8 cellular contexts compared by ENCODE assay signal in the genomic region with DNA sequence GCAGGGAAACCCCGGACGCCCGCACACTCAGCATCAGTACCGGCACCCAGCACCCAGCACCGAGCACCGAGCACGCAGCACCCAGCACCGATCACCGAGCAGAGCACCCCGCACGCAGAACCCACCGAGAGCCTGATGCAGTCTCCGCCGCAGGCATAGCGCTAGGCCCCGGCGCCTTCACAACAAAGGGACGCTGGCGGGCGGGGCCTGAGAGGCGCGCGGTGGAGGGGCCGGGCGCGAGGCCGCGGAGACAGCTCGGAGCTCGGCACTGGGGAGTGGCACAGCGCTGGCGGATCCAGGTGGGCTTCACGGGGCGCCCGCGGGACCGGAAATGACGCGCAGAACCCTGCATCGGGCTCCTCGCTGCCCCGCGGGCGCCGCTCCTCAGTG. TPM values are rescaled to one million over a fixed set of nuclear protein-coding genes. Genes with fewer than 3 reads are reported as not detected.
DNase-seq lines count a peak whose midpoint lies in the region; TF ChIP-seq lines count a peak whose summit lies in the region.
"Not testable (repeated sequence)": the region's sequence is repeated elsewhere in the genome, so short reads cannot be mapped to it uniquely, and the experiment has no call there.

No MANE protein-coding gene starts in this region.

- peaks cover 0 to 13% (median 2%) of the 10 kb centered on the region in 3 donors for H3K36me3 Mint-ChIP-seq in CD8-positive, alpha-beta memory T cell
- H3K36me3 Mint-ChIP-seq in activated T-helper 1 cell treated with anti-CD3 and anti-CD28 coated beads, Interleukin-12 subunit alpha, Interleukin-12 subunit beta, Interleukin-2, Interleukin-4 antibody, amounts not matched to agents 30 ng/mL and 10 ng/mL and 1 ng/mL, durations not matched to agents 14 hours and 24 hours and 36 hours (ENCODE audit: low read depth), result not testable (repeated sequence)

- peak overlapping the region in 6 of 8 donors; percentile 46 to 93 (median 82) for H3K27ac Mint-ChIP-seq in CD8-positive, alpha-beta memory T cell
- not testable (repeated sequence) for H3K27ac Mint-ChIP-seq in activated T-helper 1 cell treated with anti-CD3 and anti-CD28 coated beads, Interleukin-12 subunit alpha, Interleukin-12 subunit beta, Interleukin-2, Interleukin-4 antibody, amounts not matched to agents 30 ng/mL and 10 ng/mL and 1 ng/mL, durations not matched to agents 14 hours and 24 hours and 36 hours

- H3K9me3 Mint-ChIP-seq in CD8-positive, alpha-beta memory T cell; activated T-helper 1 cell treated with anti-CD3 and anti-CD28 coated beads, Interleukin-12 subunit alpha, Interleukin-12 subunit beta, Interleukin-2, Interleukin-4 antibody, amounts not matched to agents 30 ng/mL and 10 ng/mL and 1 ng/mL, durations not matched to agents 14 hours and 24 hours and 36 hours: not testable (repeated sequence)

- intact Hi-C loops in activated T-helper 1 cell treated with anti-CD3 and anti-CD28 coated beads, Interleukin-12 subunit alpha, Interleukin-12 subunit beta, Interleukin-2, Interleukin-4 antibody, amounts not matched to agents 30 ng/mL and 10 ng/mL and 1 ng/mL, durations not matched to agents 14 hours and 24 hours and 36 hours (cut with micrococcal nuclease), result loop anchor here (5.0 kb wide), 1 partner anchor 55 kb away; no protein-coding TSS in a partner anchor
- intact Hi-C loops in esophagus squamous epithelium (cut with DNase I), result not testable (repeated sequence)

- H3K27me3 Mint-ChIP-seq in CD8-positive, alpha-beta memory T cell; activated T-helper 1 cell treated with anti-CD3 and anti-CD28 coated beads, Interleukin-12 subunit alpha, Interleukin-12 subunit beta, Interleukin-2, Interleukin-4 antibody, amounts not matched to agents 30 ng/mL and 10 ng/mL and 1 ng/mL, durations not matched to agents 14 hours and 24 hours and 36 hours (ENCODE audit: insufficient read depth): not testable (repeated sequence)

- peak in 3 of 5 donors; percentile 63 to 87 (median 73) for DNase-seq in CD8-positive, alpha-beta memory T cell
- DNase-seq in GOT3 (lab: John Stamatoyannopoulos, UW) (peak; percentile 85), MG63 (peak; percentile 81), mucosa of gallbladder (ENCODE audit: low spot score) (peak; percentile 71)
- peak; percentile 76 for DNase-seq in activated T-helper 1 cell treated with anti-CD3 and anti-CD28 coated beads, Interleukin-12 subunit alpha, Interleukin-12 subunit beta, Interleukin-2, Interleukin-4 antibody, amounts not matched to agents 30 ng/mL and 10 ng/mL and 1 ng/mL, durations not matched to agents 14 hours and 24 hours and 36 hours (ENCODE audit: low spot score)
- not testable (repeated sequence) for DNase-seq in esophagus squamous epithelium (lab: John Stamatoyannopoulos, UW)
- peak; percentile 47 for DNase-seq in stimulated activated CD8-positive, alpha-beta memory T cell treated with anti-CD3 and anti-CD28 coated beads, Interleukin-12 subunit alpha, Interleukin-12 subunit beta, amount 100 ng/mL, for 24 hours (ENCODE audit: extremely low read depth)

- CTCF ChIA-PET in CD8-positive, alpha-beta memory T cell (lab: Charles Lee), result not testable (repeated sequence)

- 0% methylated on average over 1 of the region's 45 CpGs; no CpG with 5 or more reads in 1 of the 2 donors for WGBS in esophagus squamous epithelium, 2 donors

- not testable (repeated sequence) for TF ChIP-seq CTCF in esophagus squamous epithelium (IDR thresholded peaks at IDR 0.05)

- H3K9me3 ChIP-seq in CD8-positive, alpha-beta memory T cell (ENCODE audit: low read length); MG63; esophagus squamous epithelium: not testable (repeated sequence)

- peak overlapping the region; percentile 34 for H3K4me3 ChIP-seq in CD8-positive, alpha-beta memory T cell (ENCODE audit: low read length)
- H3K4me3 ChIP-seq in MG63, result peak overlapping the region; percentile 70
- H3K4me3 ChIP-seq in esophagus squamous epithelium, result peak overlapping the region; percentile 50 to 69 (median 62)

- POLR2A ChIA-PET in CD8-positive, alpha-beta memory T cell (lab: Charles Lee), result interaction anchor here (0.6 kb wide), 2 partner anchors 54 to 85 kb away, joined by 4 read pairs; no protein-coding TSS in a partner anchor

- not testable (repeated sequence) for H3K27me3 ChIP-seq in CD8-positive, alpha-beta memory T cell (ENCODE audit: insufficient read depth, low read length, poor library complexity, severe bottlenecking); MG63; esophagus squamous epithelium

- peak overlapping the region; percentile 41 to 92 (median 79) for H3K4me3 Mint-ChIP-seq in CD8-positive, alpha-beta memory T cell
- peak overlapping the region; percentile 81 for H3K4me3 Mint-ChIP-seq in activated T-helper 1 cell treated with anti-CD3 and anti-CD28 coated beads, Interleukin-12 subunit alpha, Interleukin-12 subunit beta, Interleukin-2, Interleukin-4 antibody, amounts not matched to agents 30 ng/mL and 10 ng/mL and 1 ng/mL, durations not matched to agents 14 hours and 24 hours and 36 hours

- H3K4me1 ChIP-seq in CD8-positive, alpha-beta memory T cell (ENCODE audit: insufficient read depth, low read length), result not testable (repeated sequence)
- H3K4me1 ChIP-seq in esophagus squamous epithelium, result peaks cover 0 to 31% (median 0%) of the 10 kb centered on the region in 3 donors

- peak overlapping the region; percentile 74 for H3K27ac ChIP-seq in CD8-positive, alpha-beta memory T cell (ENCODE audit: low read depth, low read length)
- peak overlapping the region; percentile 85 to 96 (median 90) for H3K27ac ChIP-seq in esophagus squamous epithelium

- H3K4me1 Mint-ChIP-seq in CD8-positive, alpha-beta memory T cell, result peaks cover 15 to 19% (median 17%) of the 10 kb centered on the region in 3 donors
- H3K4me1 Mint-ChIP-seq in activated T-helper 1 cell treated with anti-CD3 and anti-CD28 coated beads, Interleukin-12 subunit alpha, Interleukin-12 subunit beta, Interleukin-2, Interleukin-4 antibody, amounts not matched to agents 30 ng/mL and 10 ng/mL and 1 ng/mL, durations not matched to agents 14 hours and 24 hours and 36 hours (ENCODE audit: low read depth), result not testable (repeated sequence)

- peak; percentile 48 for TF ChIP-seq POLR2A in Raji (IDR thresholded peaks at IDR 0.05; ENCODE audit: insufficient read depth, low read depth, low read length)
- TF ChIP-seq POLR2A in esophagus squamous epithelium (IDR thresholded peaks at IDR 0.05), result not testable (repeated sequence)

- H3K36me3 ChIP-seq in CD8-positive, alpha-beta memory T cell (ENCODE audit: insufficient read depth, low read length); MG63; esophagus squamous epithelium: not testable (repeated sequence)

RNA-seq across cellular contexts. Expression of a gene that starts 0.3 kb away (rescaled TPM):
- total RNA-seq in CD8-positive, alpha-beta memory T cell, result 10 to 100 TPM; 29.7 to 29.9 TPM
- polyA plus RNA-seq in CD8-positive, alpha-beta memory T cell, result 47.5 TPM
- total RNA-seq in MG63 (2014; rRNA removed; shearing (Covaris generic); ENCODE audit: low replicate concordance), result 14.2 and 21.7 TPM in 2 replicates
- 40.8 and 41.1 TPM in 2 replicates for total RNA-seq in activated T-helper 1 cell treated with anti-CD3 and anti-CD28 coated beads, Interleukin-12 subunit alpha, Interleukin-12 subunit beta, Interleukin-2, Interleukin-4 antibody, amounts not matched to agents 30 ng/mL and 10 ng/mL and 1 ng/mL, durations not matched to agents 14 hours and 24 hours and 36 hours
- 10 to 100 TPM; 13.2 to 34.3 (median 25.7) TPM for total RNA-seq in esophagus squamous epithelium
- total RNA-seq in mucosa of gallbladder, result 108 TPM

RNA-seq across cellular contexts. Expression of a gene that starts 31.8 kb away (rescaled TPM):
- total RNA-seq in CD8-positive, alpha-beta memory T cell, result 10 to 100 TPM; 68.8 to 70.7 TPM
- 18.4 TPM for polyA plus RNA-seq in CD8-positive, alpha-beta memory T cell
- 9.6 and 11.1 TPM in 2 replicates for total RNA-seq in MG63 (2014; rRNA removed; shearing (Covaris generic); ENCODE audit: low replicate concordance)
- 74.4 and 81.7 TPM in 2 replicates for total RNA-seq in activated T-helper 1 cell treated with anti-CD3 and anti-CD28 coated beads, Interleukin-12 subunit alpha, Interleukin-12 subunit beta, Interleukin-2, Interleukin-4 antibody, amounts not matched to agents 30 ng/mL and 10 ng/mL and 1 ng/mL, durations not matched to agents 14 hours and 24 hours and 36 hours
- total RNA-seq in esophagus squamous epithelium (10 to 100 TPM; 12.7 to 32.2 (median 22.4) TPM), mucosa of gallbladder (31.5 TPM)

RNA-seq across cellular contexts. Expression of a gene that starts 33.5 kb away (rescaled TPM):
- total RNA-seq in CD8-positive, alpha-beta memory T cell, result 10 to 100 TPM; 42.2 to 45.6 TPM
- 18.3 TPM for polyA plus RNA-seq in CD8-positive, alpha-beta memory T cell
- 4.5 and 12.8 TPM in 2 replicates for total RNA-seq in MG63 (2014; rRNA removed; shearing (Covaris generic); ENCODE audit: low replicate concordance)
- 39.1 and 39.6 TPM in 2 replicates for total RNA-seq in activated T-helper 1 cell treated with anti-CD3 and anti-CD28 coated beads, Interleukin-12 subunit alpha, Interleukin-12 subunit beta, Interleukin-2, Interleukin-4 antibody, amounts not matched to agents 30 ng/mL and 10 ng/mL and 1 ng/mL, durations not matched to agents 14 hours and 24 hours and 36 hours
- total RNA-seq in esophagus squamous epithelium (10 to 100 TPM; 10.1 to 17.2 (median 13.7) TPM), mucosa of gallbladder (24.2 TPM)
